ENCODE assay signal across 8 cellular contexts in genomic region chr6:36197739-36198221, GRCh38. TPM values are rescaled to one million over a fixed set of nuclear protein-coding genes. Genes with fewer than 3 reads are reported as not detected.
DNase-seq lines count a peak whose midpoint lies in the region; ATAC-seq and TF ChIP-seq lines count a peak whose summit lies in the region.

No MANE protein-coding gene starts in this region.

- H3K27me3 Mint-ChIP-seq in naive thymus-derived CD4-positive, alpha-beta T cell = peaks cover 0 to 2% (median 0%) of the 10 kb centered on the region in 5 donors

- H3K79me2 ChIP-seq in Loucy (ENCODE audit: insufficient read depth, low read length) = peaks cover 56% of the 10 kb centered on the region

- H3K9me3 Mint-ChIP-seq in naive thymus-derived CD4-positive, alpha-beta T cell = peaks cover 0 to 4% (median 0%) of the 10 kb centered on the region in 11 donors

- H3K4me1 Mint-ChIP-seq in naive thymus-derived CD4-positive, alpha-beta T cell = peaks cover 24 to 66% (median 55%) of the 10 kb centered on the region in 7 donors

- H3K27ac ChIP-seq in naive thymus-derived CD4-positive, alpha-beta T cell (ENCODE audit: low read depth, low read length) = peak overlapping the region; percentile 84

- no peak for DNase-seq in BJ (ENCODE audit: low read depth)
- DNase-seq in cerebellar cortex (ENCODE audit: low spot score) = peak; percentile 73
- DNase-seq in naive thymus-derived CD4-positive, alpha-beta T cell = peak in 2 of 9 donors; percentile 4 to 23
- no peak for DNase-seq in left colon
- no peak for DNase-seq in MV-4-11 (lab: John Stamatoyannopoulos, UW)
- no peak for DNase-seq in AML-193 (lab: John Stamatoyannopoulos, UW)

- H3K9ac ChIP-seq in Loucy (ENCODE audit: low read depth, low read length, poor library complexity, severe bottlenecking) = peak overlapping the region; percentile 65

- POLR2A ChIA-PET in BJ (lab: Charles Lee) = no interaction called here
- POLR2A ChIA-PET in naive thymus-derived CD4-positive, alpha-beta T cell (lab: Charles Lee) = interaction anchor here (1.5 to 1.8 kb wide), 4 partner anchors 66 to 170 kb away, joined by 5 to 17 read pairs (median 11); partner anchors contain the start of gene MAPK14

- H3K4me3 ChIP-seq in BJ (ENCODE audit: low read depth, low read length) = peak overlapping the region; percentile 68
- peak overlapping the region; percentile 79 for H3K4me3 ChIP-seq in Loucy (ENCODE audit: low read length, poor library complexity, severe bottlenecking)
- peak overlapping the region; percentile 81 for H3K4me3 ChIP-seq in naive thymus-derived CD4-positive, alpha-beta T cell (ENCODE audit: low read length)

- H2AFZ ChIP-seq in Loucy (ENCODE audit: low read length) = no peak overlapping the region

- H3K36me3 ChIP-seq in BJ (ENCODE audit: control insufficient read depth, insufficient read depth, low read length) = peaks cover 17% of the 10 kb centered on the region
- peaks cover 11% of the 10 kb centered on the region; the same call in 1 of the 2 replicates for H3K36me3 ChIP-seq in Loucy (ENCODE audit: insufficient read depth, low read length)
- peaks cover 0 to 19% (median 0%) of the 10 kb centered on the region in 3 experiments for H3K36me3 ChIP-seq in naive thymus-derived CD4-positive, alpha-beta T cell (ENCODE audit: control insufficient read depth in 2 of 3, insufficient read depth in 3 of 3, low read length in 3 of 3)

- H3K4me2 ChIP-seq in Loucy (ENCODE audit: low read depth, low read length, poor library complexity, severe bottlenecking) = peak overlapping the region; percentile 69

- H4K20me1 ChIP-seq in Loucy (ENCODE audit: insufficient read depth, low read length, poor library complexity, severe bottlenecking) = peaks cover 18% of the 10 kb centered on the region

- H3K27ac Mint-ChIP-seq in naive thymus-derived CD4-positive, alpha-beta T cell = peak overlapping the region in 8 of 9 donors; percentile 69 to 95 (median 92)

- TF ChIP-seq CTCF in BJ (IDR thresholded peaks at IDR 0.05; ENCODE audit: insufficient read depth, low read depth, low read length) = no peak
- no peak for TF ChIP-seq CTCF in Loucy (conservative IDR thresholded peaks at IDR 0.05; ENCODE audit: low read length)

- H3K27me3 ChIP-seq in BJ (ENCODE audit: control insufficient read depth, insufficient read depth, low read length) (no peaks in the 10 kb centered on the region), Loucy (ENCODE audit: insufficient read depth, low read length, poor library complexity, severe bottlenecking) (no peaks in the 10 kb centered on the region)
- no peaks in the 10 kb centered on the region for H3K27me3 ChIP-seq in naive thymus-derived CD4-positive, alpha-beta T cell (ENCODE audit: control insufficient read depth in 2 of 2, insufficient read depth in 2 of 2, low read length in 2 of 2)

- H3K4me1 ChIP-seq in Loucy (ENCODE audit: insufficient read depth, low read length, poor library complexity, severe bottlenecking) = peaks cover 49% of the 10 kb centered on the region
- H3K4me1 ChIP-seq in naive thymus-derived CD4-positive, alpha-beta T cell (ENCODE audit: control insufficient read depth in 2 of 2, insufficient read depth in 2 of 2, low read length in 2 of 2) = peaks cover 41 to 43% of the 10 kb centered on the region in 2 donors

- H3K9me3 ChIP-seq in Loucy (ENCODE audit: insufficient read depth, low read depth, low read length) = no peaks in the 10 kb centered on the region
- H3K9me3 ChIP-seq in naive thymus-derived CD4-positive, alpha-beta T cell (ENCODE audit: control insufficient read depth in 2 of 3, low read length in 3 of 3) = no peaks in the 10 kb centered on the region

- H3K9me2 ChIP-seq in Loucy (replicated peaks; ENCODE audit: low read depth, low read length) = no peaks in the 10 kb centered on the region

- peaks cover 0 to 31% (median 25%) of the 10 kb centered on the region in 5 donors for H3K36me3 Mint-ChIP-seq in naive thymus-derived CD4-positive, alpha-beta T cell

- no peaks in the 10 kb centered on the region for H3F3A ChIP-seq in Loucy (ENCODE audit: low read depth)

- H3K4me3 Mint-ChIP-seq in naive thymus-derived CD4-positive, alpha-beta T cell = peak overlapping the region; percentile 88 to 95 (median 92)

- intact Hi-C loops in naive thymus-derived CD4-positive, alpha-beta T cell (cut with micrococcal nuclease) = loop anchor here (1.0 to 5.0 kb wide), 8 partner anchors 102 to 1441 kb away; partner anchors contain the start of genes CDKN1A (in 1 of the 2), KCTD20 (in 1 of the 2), MAPK14 (in 1 of the 2) and MTCH1 (in 1 of the 2)
- intact Hi-C loops in left colon (cut with DNase I, micrococcal nuclease) = loop anchor here in 1 of 2 donors (10.0 kb wide), 1 partner anchor 173 kb away; the partner anchor contains the start of genes MAPK14 and SLC26A8

- CTCF ChIA-PET in BJ (lab: Yijun Ruan, JAX) = interaction anchor here (1.0 to 1.3 kb wide), 2 partner anchors 13 to 15 kb away, joined by 4 to 5 read pairs; no protein-coding TSS in a partner anchor
- CTCF ChIA-PET in naive thymus-derived CD4-positive, alpha-beta T cell (lab: Charles Lee) = interaction anchor here (1.2 kb wide), 2 partner anchors 76 to 103 kb away, joined by 3 to 4 read pairs; no protein-coding TSS in a partner anchor

- no peak for ATAC-seq in naive thymus-derived CD4-positive, alpha-beta T cell
- ATAC-seq in left colon (no peak), GM21717 (IDR thresholded peaks at IDR 0.05; ENCODE audit: unreplicated experiment) (no peak)

RNA-seq across cellular contexts. Expression of gene BRPF3, which starts 1.2 kb away (rescaled TPM):
- polyA plus RNA-seq in BJ (2011; rRNA removed) = 9.2 and 13.2 TPM in 2 replicates
- 11.6 and 15.7 TPM in 2 replicates for polyA minus RNA-seq in BJ (2011; rRNA and poly(A)+ RNA removed)
- 10 to 100 TPM; 27.5 to 40.0 (median 35.2) TPM for total RNA-seq in naive thymus-derived CD4-positive, alpha-beta T cell
- polyA plus RNA-seq in naive thymus-derived CD4-positive, alpha-beta T cell = 1 to 10 TPM; 5.1 to 9.0 TPM
- 10 to 100 TPM; 75.0 to 75.6 TPM for total RNA-seq in left colon
